8 cellular contexts compared by ENCODE assay signal in the genomic region with DNA sequence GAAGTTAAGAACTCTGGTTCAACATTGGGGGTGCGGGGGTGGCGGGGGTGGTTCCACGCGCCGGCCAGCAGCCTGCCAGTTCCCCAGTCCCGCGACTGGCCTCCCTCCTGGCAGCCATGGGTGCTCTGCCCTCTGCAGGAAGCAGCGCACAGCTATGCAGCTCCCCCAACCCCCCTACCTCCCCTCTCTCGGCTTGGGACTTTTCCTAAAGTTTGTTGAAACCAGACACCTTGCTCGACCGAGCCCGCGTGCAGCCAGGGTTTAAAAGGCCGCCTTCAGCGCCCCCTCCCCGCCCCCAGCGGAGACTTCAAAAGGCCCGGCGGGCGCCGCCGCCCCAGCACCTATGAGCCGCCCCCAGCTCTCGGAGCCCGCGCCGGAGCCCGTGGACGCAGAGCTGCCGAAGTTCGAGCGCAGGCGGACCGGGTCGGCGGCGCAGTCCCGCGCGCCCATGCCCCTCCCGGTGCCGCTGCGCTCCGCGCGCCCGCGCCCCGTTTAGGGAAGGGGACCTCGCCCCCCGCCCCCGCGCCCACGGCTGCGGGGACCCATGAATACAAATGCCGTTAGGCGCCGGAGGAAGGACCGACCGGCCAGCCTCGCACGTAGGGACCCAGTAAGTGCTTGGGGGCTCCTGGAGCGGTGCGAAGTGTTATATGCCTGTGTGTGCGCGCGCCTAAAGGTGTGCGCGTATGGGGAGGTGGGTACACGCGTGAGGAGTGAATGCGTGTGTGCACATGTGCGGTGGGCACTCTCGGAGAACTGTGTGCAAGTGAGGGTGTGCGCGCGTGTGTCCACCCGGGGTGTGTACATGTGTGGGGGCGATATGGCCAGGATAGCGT. TPM values are rescaled to one million over a fixed set of nuclear protein-coding genes. Genes with fewer than 3 reads are reported as not detected.
DNase-seq lines count a peak whose midpoint lies in the region; ATAC-seq and TF ChIP-seq lines count a peak whose summit lies in the region.

No MANE protein-coding gene starts in this region.

- no peak overlapping the region for H2AFZ ChIP-seq in H9 (ENCODE audit: low read length)

- H2BK20ac ChIP-seq in H9 (ENCODE audit: low read depth, low read length, poor library complexity, severe bottlenecking): no peak overlapping the region

- H2BK12ac ChIP-seq in H9 (ENCODE audit: insufficient read length, low read depth, low read length): no peak overlapping the region

- DNase-seq in H9: peak; percentile 87
- peak; percentile 2 for DNase-seq in T1000 (lab: John Stamatoyannopoulos, UW)
- no peak for DNase-seq in left ventricle myocardium inferior
- no peak for DNase-seq in NCI-H2107 treated with DMSO at 0.1 percent for 48 hours (lab: John Stamatoyannopoulos, UW; ENCODE audit: unreplicated experiment)
- no peak for DNase-seq in GM13977 (ENCODE audit: low spot score)
- no peak for DNase-seq in NOMO-1 treated with dmso at 0.1 percent for 144 hours (lab: John Stamatoyannopoulos, UW; ENCODE audit: unreplicated experiment)

- H3K4me3 ChIP-seq in left ventricle myocardium inferior (peak overlapping the region; percentile 80), skeletal muscle satellite cell (ENCODE audit: low read length) (peak overlapping the region; percentile 59)

- H3K79me1 ChIP-seq in H9 (ENCODE audit: insufficient read depth, low read depth, low read length, poor library complexity, severe bottlenecking): no peaks in the 10 kb centered on the region

- peak; percentile 61 for TF ChIP-seq CTCF in H9 (conservative IDR thresholded peaks at IDR 0.05)
- TF ChIP-seq CTCF in left ventricle myocardium inferior (IDR thresholded peaks at IDR 0.05; ENCODE audit: borderline replicate concordance): peak; percentile 55
- no peak for TF ChIP-seq CTCF in GM13977 (IDR thresholded peaks at IDR 0.05; ENCODE audit: extremely low read depth, insufficient read depth, missing control alignments)

- H3K14ac ChIP-seq in H9 (ENCODE audit: insufficient read depth, low read length): peak overlapping the region; percentile 45; the same call in 1 of the 2 replicates

- H2BK120ac ChIP-seq in H9 (ENCODE audit: low read depth, low read length, poor library complexity, severe bottlenecking): no peak overlapping the region

- no peaks in the 10 kb centered on the region for H3K36me3 Mint-ChIP-seq in H9 (ENCODE audit: insufficient read depth in 1 of 3, low read depth in 3 of 3)

- H3K27ac ChIP-seq in H9 (ENCODE audit: insufficient read length, low read depth, low read length): no peak overlapping the region
- H3K27ac ChIP-seq in left ventricle myocardium inferior (replicated peaks): no peak overlapping the region

- no peak overlapping the region for H3K23ac ChIP-seq in H9 (ENCODE audit: insufficient read length, low read depth, low read length)

- H3K4me2 ChIP-seq in H9 (ENCODE audit: insufficient read depth, insufficient read length, low read length) (peak overlapping the region; percentile 57), skeletal muscle satellite cell (ENCODE audit: low read length) (peak overlapping the region; percentile 93)

- H3K79me2 ChIP-seq in H9 (ENCODE audit: insufficient read depth, low read length): no peaks in the 10 kb centered on the region

- no peak overlapping the region for H4K91ac ChIP-seq in H9 (ENCODE audit: insufficient read length, low read depth, low read length)

- no peak for ATAC-seq in HG02623 (IDR thresholded peaks at IDR 0.05; ENCODE audit: unreplicated experiment)

- in situ Hi-C loops in GM13977 (cut with MboI; ENCODE audit: low pct_unique_long_range_greater_than_20kb, low sequenced_read_pairs, unreplicated experiment): no loop called here

- H3K9me3 ChIP-seq in H9 (ENCODE audit: control insufficient read depth, low read depth, low read length) (no peaks in the 10 kb centered on the region), left ventricle myocardium inferior (replicated peaks) (no peaks in the 10 kb centered on the region), skeletal muscle satellite cell (replicated peaks; ENCODE audit: low read length) (no peaks in the 10 kb centered on the region)

- H2AK5ac ChIP-seq in H9 (ENCODE audit: insufficient read length, low read length): no peak overlapping the region

- peaks cover 81% of the 10 kb centered on the region for H3K27me3 Mint-ChIP-seq in H9 (ENCODE audit: low read depth)

- no peaks in the 10 kb centered on the region for H4K20me1 ChIP-seq in H9 (ENCODE audit: control insufficient read depth, insufficient read depth, insufficient read length)

- no peaks in the 10 kb centered on the region for H3K4me1 ChIP-seq in H9 (ENCODE audit: insufficient read depth, low read length)
- peaks cover 47% of the 10 kb centered on the region for H3K4me1 ChIP-seq in left ventricle myocardium inferior
- peaks cover 30% of the 10 kb centered on the region for H3K4me1 ChIP-seq in skeletal muscle satellite cell (ENCODE audit: control insufficient read depth, insufficient read depth, low read length)

- no peak overlapping the region for H3K18ac ChIP-seq in H9 (ENCODE audit: insufficient read length, low read depth, low read length)

- H3K36me3 ChIP-seq in left ventricle myocardium inferior: no peaks in the 10 kb centered on the region
- no peaks in the 10 kb centered on the region for H3K36me3 ChIP-seq in skeletal muscle satellite cell (ENCODE audit: insufficient read depth, low read length)

- no CpG with 5 or more reads among the region's 80 CpGs for WGBS in H9 (ENCODE audit: extremely low coverage, insufficient read length, low lambda C conversion rate)

- H4K5ac ChIP-seq in H9 (ENCODE audit: insufficient read length, low read depth, low read length): no peak overlapping the region

- H3K23me2 ChIP-seq in H9 (ENCODE audit: insufficient read length, low read depth, low read length, poor library complexity, severe bottlenecking): peaks cover 14% of the 10 kb centered on the region

- intact Hi-C loops in left ventricle myocardium inferior (cut with micrococcal nuclease): loop anchor here (10.0 kb wide), 2 partner anchors 71 to 121 kb away; no protein-coding TSS in a partner anchor

- H4K8ac ChIP-seq in H9 (replicated peaks; ENCODE audit: insufficient read length, low read depth, low read length): no peak overlapping the region

- H3K9me3 Mint-ChIP-seq in H9: no peaks in the 10 kb centered on the region; a peak in 1 of 5 replicates

- H3K9ac ChIP-seq in H9 (ENCODE audit: extremely low read depth, insufficient read length, low read length) (no peak overlapping the region), skeletal muscle satellite cell (ENCODE audit: low read depth, low read length) (no peak overlapping the region)

- peaks cover 10% of the 10 kb centered on the region for H3K27me3 ChIP-seq in H9 (ENCODE audit: insufficient read depth, low read length)
- H3K27me3 ChIP-seq in left ventricle myocardium inferior (ENCODE audit: low read depth): peaks cover 26% of the 10 kb centered on the region
- H3K27me3 ChIP-seq in skeletal muscle satellite cell (ENCODE audit: control insufficient read depth, insufficient read depth, low read length): peaks cover 35% of the 10 kb centered on the region

- no peak overlapping the region for H3K56ac ChIP-seq in H9 (ENCODE audit: insufficient read length, low read depth, low read length)

- H3K27ac Mint-ChIP-seq in H9: no peak overlapping the region

- no peak overlapping the region for H2BK15ac ChIP-seq in H9 (ENCODE audit: low read depth, low read length)

- H3K4me1 Mint-ChIP-seq in H9: peaks cover 31 to 34% of the 10 kb centered on the region in 2 experiments

- no peak overlapping the region for H3K4ac ChIP-seq in H9 (ENCODE audit: low read depth, low read length)

- peak overlapping the region; percentile 74 to 84 for H3K4me3 Mint-ChIP-seq in H9

- no peak overlapping the region for H3T11ph ChIP-seq in H9 (ENCODE audit: low read length)

- no peak overlapping the region for H2BK5ac ChIP-seq in H9 (ENCODE audit: insufficient read length, low read length)

RNA-seq across cellular contexts. Expression of gene COL27A1, which starts 1.4 kb away (rescaled TPM):
- total RNA-seq in H9 (2021): 17.5 and 17.9 TPM in 2 replicates
- 6.4 TPM for total RNA-seq in left ventricle myocardium inferior
- 5.9 and 7.9 TPM in 2 replicates for total RNA-seq in skeletal muscle satellite cell (2012; rRNA removed)

RNA-seq across cellular contexts. Expression of gene KIF12, which starts 54.9 kb away (rescaled TPM):
- total RNA-seq in H9 (2021) (1.8 and 3.3 TPM in 2 replicates), left ventricle myocardium inferior (not detected)
- total RNA-seq in skeletal muscle satellite cell (2012; rRNA removed): not detected in 2 replicates

Comparison
In these comparisons a context has a peak if more than half of its experiments do, and no peak if none do; other contexts are left out.
1. DNase-seq: peak in H9 (single experiment) and T1000 (single experiment); none in left ventricle myocardium inferior (single experiment), NCI-H2107 treated with DMSO at 0.1 percent for 48 hours (single experiment), GM13977 (single experiment) and NOMO-1 treated with dmso at 0.1 percent for 144 hours (single experiment).